Comparison of ENCODE assay signal across 1 cellular context in the genomic region with DNA sequence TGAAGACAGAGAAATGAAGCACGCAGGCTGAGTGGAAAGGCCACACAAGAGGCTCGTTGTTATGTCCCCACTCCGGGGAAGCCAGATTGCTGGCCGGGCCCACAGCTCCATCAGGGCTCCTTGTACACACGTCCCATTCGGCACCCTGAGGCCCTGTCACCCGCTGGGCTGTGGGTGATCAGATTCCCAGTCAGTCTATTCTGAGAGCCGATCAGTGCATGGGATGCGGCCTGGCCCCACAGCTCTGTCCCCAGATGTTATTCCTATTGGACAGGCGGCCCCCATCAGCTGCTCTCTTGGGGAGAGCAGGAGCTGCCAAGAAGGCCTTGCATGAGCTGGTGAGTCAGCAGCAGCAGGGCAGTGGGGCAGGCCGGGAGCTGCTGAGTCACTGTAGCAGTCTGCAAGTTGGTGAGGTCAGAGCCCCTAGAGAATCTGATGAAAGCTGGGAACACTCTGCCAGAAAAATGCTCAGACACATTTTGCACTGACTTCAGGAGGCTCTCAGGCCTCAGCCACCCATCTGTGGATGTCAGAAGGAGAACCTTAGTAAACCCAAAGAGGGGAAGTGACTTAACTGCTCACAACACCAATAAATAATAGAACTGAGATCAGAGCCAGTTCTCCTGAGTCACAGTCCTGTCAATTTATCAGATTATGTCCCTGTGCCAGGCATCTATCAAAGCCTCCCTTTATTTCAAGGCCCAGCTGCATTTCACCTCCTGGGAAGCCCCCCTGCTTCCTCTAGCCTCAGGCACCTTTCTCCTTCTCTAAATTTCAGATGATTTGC.
TF ChIP-seq lines count a peak whose summit lies in the region.

No MANE protein-coding gene starts in this region.

TF ChIP-seq in K562, 482 proteins besides CTCF, POLR2A, EP300 and RAD21 (continued from another document and continues in another):
- TF ChIP-seq, protein P1, sequence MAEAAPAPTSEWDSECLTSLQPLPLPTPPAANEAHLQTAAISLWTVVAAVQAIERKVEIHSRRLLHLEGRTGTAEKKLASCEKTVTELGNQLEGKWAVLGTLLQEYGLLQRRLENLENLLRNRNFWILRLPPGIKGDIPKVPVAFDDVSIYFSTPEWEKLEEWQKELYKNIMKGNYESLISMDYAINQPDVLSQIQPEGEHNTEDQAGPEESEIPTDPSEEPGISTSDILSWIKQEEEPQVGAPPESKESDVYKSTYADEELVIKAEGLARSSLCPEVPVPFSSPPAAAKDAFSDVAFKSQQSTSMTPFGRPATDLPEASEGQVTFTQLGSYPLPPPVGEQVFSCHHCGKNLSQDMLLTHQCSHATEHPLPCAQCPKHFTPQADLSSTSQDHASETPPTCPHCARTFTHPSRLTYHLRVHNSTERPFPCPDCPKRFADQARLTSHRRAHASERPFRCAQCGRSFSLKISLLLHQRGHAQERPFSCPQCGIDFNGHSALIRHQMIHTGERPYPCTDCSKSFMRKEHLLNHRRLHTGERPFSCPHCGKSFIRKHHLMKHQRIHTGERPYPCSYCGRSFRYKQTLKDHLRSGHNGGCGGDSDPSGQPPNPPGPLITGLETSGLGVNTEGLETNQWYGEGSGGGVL (CRISPR knock-in tag; IDR thresholded peaks at IDR 0.05) = no peak
- TF ChIP-seq HNRNPLL (IDR thresholded peaks at IDR 0.05; ENCODE audit: low read depth, low read length, poor library complexity, severe bottlenecking) (no peak), ZBTB12 (CRISPR knock-in tag; IDR thresholded peaks at IDR 0.05) (0 out of 2 replicates have a peak, but pooled peaks have one; percentile 23), ZNF57 (CRISPR knock-in tag; IDR thresholded peaks at IDR 0.05) (0 out of 2 replicates have a peak, but pooled peaks have one; percentile 17), MYC (IDR thresholded peaks at IDR 0.05; ENCODE audit: low read depth, low read length) (peak; percentile 89), MYC (CRISPR knock-in tag; IDR thresholded peaks at IDR 0.05; ENCODE audit: borderline replicate concordance, low read depth) (0 out of 2 replicates have a peak, but pooled peaks have one; percentile 28), FOXK2 (conservative IDR thresholded peaks at IDR 0.05 in 1 of 2, IDR thresholded peaks at IDR 0.05 in 1 of 2; ENCODE audit: low read depth in 2 of 2) (peak in 1 of 2 experiments; percentile 79; a peak in 3 of 4 replicates), ARID3B (CRISPR knock-in tag; IDR thresholded peaks at IDR 0.05; ENCODE audit: borderline replicate concordance) (no peak), ZNF518B (CRISPR knock-in tag; IDR thresholded peaks at IDR 0.05) (no peak), MAFK (IDR thresholded peaks at IDR 0.05; ENCODE audit: low read length) (peak; percentile 98), ZNF644 (tag; IDR thresholded peaks at IDR 0.05; ENCODE audit: low read depth) (no peak), NFE2L1 (tag; IDR thresholded peaks at IDR 0.05; ENCODE audit: borderline replicate concordance, low read depth) (peak; percentile 91), CREM (IDR thresholded peaks at IDR 0.05; ENCODE audit: low read depth) (peak; percentile 80), JUND (IDR thresholded peaks at IDR 0.05; ENCODE audit: borderline replicate concordance, low read depth, low read length) (peak; percentile 99), JUND (tag; IDR thresholded peaks at IDR 0.05; ENCODE audit: borderline replicate concordance, low read depth, low read length) (peak; percentile 96), SAFB (IDR thresholded peaks at IDR 0.05; ENCODE audit: borderline replicate concordance, low read depth, low read length) (no peak), MAFF (IDR thresholded peaks at IDR 0.05; ENCODE audit: low read length) (peak; percentile 96), POLR3A (IDR thresholded peaks at IDR 0.05; ENCODE audit: borderline replicate concordance, extremely low read depth, insufficient read depth, insufficient read length) (no peak), SMARCB1 (IDR thresholded peaks at IDR 0.05; ENCODE audit: insufficient read length, low read depth) (no peak), MECOM (CRISPR knock-in tag; IDR thresholded peaks at IDR 0.05) (0 out of 2 replicates have a peak, but pooled peaks have one; percentile 22), NR2F6 (CRISPR knock-in tag; IDR thresholded peaks at IDR 0.05) (no peak), ZNF561 (CRISPR knock-in tag; conservative IDR thresholded peaks at IDR 0.05) (no peak), NUFIP1 (IDR thresholded peaks at IDR 0.05; ENCODE audit: partially characterized antibody) (peak; percentile 61), ZNF785 (CRISPR knock-in tag; IDR thresholded peaks at IDR 0.05) (no peak), ZFPM2 (CRISPR knock-in tag; IDR thresholded peaks at IDR 0.05) (0 out of 2 replicates have a peak, but pooled peaks have one; percentile 84), CBX5 (IDR thresholded peaks at IDR 0.05; ENCODE audit: borderline replicate concordance, low read depth) (no peak), ETV6 (IDR thresholded peaks at IDR 0.05; ENCODE audit: borderline replicate concordance in 1 of 2, low read depth in 2 of 2, low read length in 1 of 2) (no peak), ETV6 (CRISPR knock-in tag; IDR thresholded peaks at IDR 0.05; ENCODE audit: borderline replicate concordance) (0 out of 2 replicates have a peak, but pooled peaks have one; percentile 20), NFIX (CRISPR knock-in tag; IDR thresholded peaks at IDR 0.05; ENCODE audit: low read depth) (no peak), ARHGAP35 (IDR thresholded peaks at IDR 0.05; ENCODE audit: partially characterized antibody) (no peak), SNAPC5 (CRISPR knock-in tag; IDR thresholded peaks at IDR 0.05) (no peak), CBFA2T2 (conservative IDR thresholded peaks at IDR 0.05) (peak; percentile 51), ZBTB7A (IDR thresholded peaks at IDR 0.05; ENCODE audit: borderline replicate concordance, control insufficient read depth, low read depth, low read length) (peak; percentile 75; the same call in 1 of the 2 replicates), GABPB2 (CRISPR knock-in tag; conservative IDR thresholded peaks at IDR 0.05) (no peak; the same call in 1 of the 2 replicates), POLR3G (IDR thresholded peaks at IDR 0.05; ENCODE audit: extremely low read depth, insufficient read length, insufficient replicate concordance) (no peak), PPARD (CRISPR knock-in tag; IDR thresholded peaks at IDR 0.05) (no peak), ZNF263 (CRISPR knock-in tag; IDR thresholded peaks at IDR 0.05; ENCODE audit: borderline replicate concordance) (no peak), NR4A1 (CRISPR knock-in tag; IDR thresholded peaks at IDR 0.05) (0 out of 2 replicates have a peak, but pooled peaks have one; percentile 38), NR4A1 (tag; IDR thresholded peaks at IDR 0.05) (peak; percentile 85; the same call in 1 of the 2 replicates), ZNF165 (CRISPR knock-in tag; IDR thresholded peaks at IDR 0.05; ENCODE audit: borderline replicate concordance) (peak; percentile 93), ZNF12 (CRISPR knock-in tag; IDR thresholded peaks at IDR 0.05) (no peak), NBN (IDR thresholded peaks at IDR 0.05; ENCODE audit: low read depth) (peak; percentile 90), HDAC1 (IDR thresholded peaks at IDR 0.05) (peak in 1 of 2 experiments; percentile 81; a peak in 2 of 4 replicates), ARID2 (IDR thresholded peaks at IDR 0.05) (no peak)
- TF ChIP-seq, protein P2, sequence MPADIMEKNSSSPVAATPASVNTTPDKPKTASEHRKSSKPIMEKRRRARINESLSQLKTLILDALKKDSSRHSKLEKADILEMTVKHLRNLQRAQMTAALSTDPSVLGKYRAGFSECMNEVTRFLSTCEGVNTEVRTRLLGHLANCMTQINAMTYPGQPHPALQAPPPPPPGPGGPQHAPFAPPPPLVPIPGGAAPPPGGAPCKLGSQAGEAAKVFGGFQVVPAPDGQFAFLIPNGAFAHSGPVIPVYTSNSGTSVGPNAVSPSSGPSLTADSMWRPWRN (IDR thresholded peaks at IDR 0.05; ENCODE audit: low read depth) = peak; percentile 24
- TF ChIP-seq, protein P3, sequence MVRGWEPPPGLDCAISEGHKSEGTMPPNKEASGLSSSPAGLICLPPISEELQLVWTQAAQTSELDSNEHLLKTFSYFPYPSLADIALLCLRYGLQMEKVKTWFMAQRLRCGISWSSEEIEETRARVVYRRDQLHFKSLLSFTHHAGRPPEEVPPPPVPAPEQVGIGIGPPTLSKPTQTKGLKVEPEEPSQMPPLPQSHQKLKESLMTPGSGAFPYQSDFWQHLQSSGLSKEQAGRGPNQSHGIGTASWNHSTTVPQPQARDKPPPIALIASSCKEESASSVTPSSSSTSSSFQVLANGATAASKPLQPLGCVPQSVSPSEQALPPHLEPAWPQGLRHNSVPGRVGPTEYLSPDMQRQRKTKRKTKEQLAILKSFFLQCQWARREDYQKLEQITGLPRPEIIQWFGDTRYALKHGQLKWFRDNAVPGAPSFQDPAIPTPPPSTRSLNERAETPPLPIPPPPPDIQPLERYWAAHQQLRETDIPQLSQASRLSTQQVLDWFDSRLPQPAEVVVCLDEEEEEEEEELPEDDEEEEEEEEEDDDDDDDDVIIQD (CRISPR knock-in tag; IDR thresholded peaks at IDR 0.05) = peak; percentile 89
- TF ChIP-seq, protein P4, sequence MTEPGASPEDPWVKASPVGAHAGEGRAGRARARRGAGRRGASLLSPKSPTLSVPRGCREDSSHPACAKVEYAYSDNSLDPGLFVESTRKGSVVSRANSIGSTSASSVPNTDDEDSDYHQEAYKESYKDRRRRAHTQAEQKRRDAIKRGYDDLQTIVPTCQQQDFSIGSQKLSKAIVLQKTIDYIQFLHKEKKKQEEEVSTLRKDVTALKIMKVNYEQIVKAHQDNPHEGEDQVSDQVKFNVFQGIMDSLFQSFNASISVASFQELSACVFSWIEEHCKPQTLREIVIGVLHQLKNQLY (CRISPR knock-in tag; conservative IDR thresholded peaks at IDR 0.05) = no peak
- TF ChIP-seq, protein P5, sequence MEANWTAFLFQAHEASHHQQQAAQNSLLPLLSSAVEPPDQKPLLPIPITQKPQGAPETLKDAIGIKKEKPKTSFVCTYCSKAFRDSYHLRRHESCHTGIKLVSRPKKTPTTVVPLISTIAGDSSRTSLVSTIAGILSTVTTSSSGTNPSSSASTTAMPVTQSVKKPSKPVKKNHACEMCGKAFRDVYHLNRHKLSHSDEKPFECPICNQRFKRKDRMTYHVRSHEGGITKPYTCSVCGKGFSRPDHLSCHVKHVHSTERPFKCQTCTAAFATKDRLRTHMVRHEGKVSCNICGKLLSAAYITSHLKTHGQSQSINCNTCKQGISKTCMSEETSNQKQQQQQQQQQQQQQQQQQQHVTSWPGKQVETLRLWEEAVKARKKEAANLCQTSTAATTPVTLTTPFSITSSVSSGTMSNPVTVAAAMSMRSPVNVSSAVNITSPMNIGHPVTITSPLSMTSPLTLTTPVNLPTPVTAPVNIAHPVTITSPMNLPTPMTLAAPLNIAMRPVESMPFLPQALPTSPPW (CRISPR knock-in tag; IDR thresholded peaks at IDR 0.05) = peak; percentile 77
